In the genomic region with DNA sequence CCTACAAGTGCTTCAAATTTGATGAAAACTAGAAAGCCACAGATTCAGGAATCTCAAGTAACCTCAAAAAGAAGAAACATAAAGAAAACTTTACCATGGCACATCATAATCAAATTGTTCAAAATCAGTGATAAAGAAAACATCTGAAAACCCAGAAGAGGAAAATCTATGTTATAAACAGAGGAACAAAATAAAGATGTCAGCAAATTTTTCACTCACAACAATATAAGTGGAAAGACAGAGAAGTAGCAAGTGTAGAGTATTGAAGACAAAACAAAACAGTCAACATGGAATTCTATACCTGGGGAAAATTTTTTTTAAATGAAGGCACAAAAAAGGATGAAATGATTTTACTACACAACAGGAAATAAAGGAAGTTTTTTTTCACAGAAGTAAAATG, we compare ENCODE assay signal across 23 cellular contexts.
"Had no signal": no experiment of that assay in that cellular context is flagged by ENCODE, and none has a peak within 500 bp of the region (broad histone marks: within the 10 kb centered on the region; RNA-seq: fewer than 3 reads in every experiment).

No MANE protein-coding gene starts in this region.

- H3K4me3 ChIP-seq: coronary artery, dorsolateral prefrontal cortex, esophagus muscularis mucosa, gastroesophageal sphincter, heart left ventricle, hepatocyte, left lung, lower lobe of right lung, mucosa of descending colon had no signal

- H3K9me3 ChIP-seq: gastroesophageal sphincter, lower lobe of right lung, mucosa of descending colon had no signal

- FAIRE-seq: colon, endothelial cell of umbilical vein, frontal cortex, keratinocyte had no signal

- ATAC-seq: foreskin keratinocyte, gastroesophageal sphincter, heart left ventricle, left cardiac atrium, left lung, left ventricle myocardium superior, lower lobe of right lung, mucosa of descending colon had no signal

- H2AFZ ChIP-seq: hepatocyte had no signal

- DNase-seq: dermis blood vessel endothelial cell; dorsolateral prefrontal cortex; effector CD4-positive, alpha-beta T cell; effector memory CD4-positive, alpha-beta T cell; foreskin keratinocyte; heart left ventricle; hypothalamus; immature natural killer cell; left cardiac atrium; left lung; left ventricle myocardium superior; lower lobe of right lung; mesenchymal stem cell; mucosa of descending colon had no signal

- H3K36me3 ChIP-seq: esophagus muscularis mucosa, gastroesophageal sphincter, heart left ventricle, left lung, lower lobe of right lung had no signal

- H3K4me2 ChIP-seq: hepatocyte had no signal

- H3K27ac Mint-ChIP-seq: immature natural killer cell, mesothelial cell of epicardium had no signal

- H3K4me1 ChIP-seq: esophagus muscularis mucosa, foreskin keratinocyte, gastroesophageal sphincter, left lung, lower lobe of right lung had no signal

- H3K27me3 ChIP-seq: dorsolateral prefrontal cortex, esophagus muscularis mucosa, foreskin keratinocyte, gastroesophageal sphincter, heart left ventricle, hepatocyte, left lung had no signal

- H3K27ac ChIP-seq: coronary artery, dorsolateral prefrontal cortex, esophagus muscularis mucosa, foreskin keratinocyte, gastroesophageal sphincter, heart left ventricle, hepatocyte, left lung, lower lobe of right lung had no signal

- H3K4me1 Mint-ChIP-seq: immature natural killer cell had no signal

- H3K4me3 Mint-ChIP-seq: immature natural killer cell, mesothelial cell of epicardium had no signal
